Comparison of ENCODE assay signal across 8 cellular contexts in the genomic region with DNA sequence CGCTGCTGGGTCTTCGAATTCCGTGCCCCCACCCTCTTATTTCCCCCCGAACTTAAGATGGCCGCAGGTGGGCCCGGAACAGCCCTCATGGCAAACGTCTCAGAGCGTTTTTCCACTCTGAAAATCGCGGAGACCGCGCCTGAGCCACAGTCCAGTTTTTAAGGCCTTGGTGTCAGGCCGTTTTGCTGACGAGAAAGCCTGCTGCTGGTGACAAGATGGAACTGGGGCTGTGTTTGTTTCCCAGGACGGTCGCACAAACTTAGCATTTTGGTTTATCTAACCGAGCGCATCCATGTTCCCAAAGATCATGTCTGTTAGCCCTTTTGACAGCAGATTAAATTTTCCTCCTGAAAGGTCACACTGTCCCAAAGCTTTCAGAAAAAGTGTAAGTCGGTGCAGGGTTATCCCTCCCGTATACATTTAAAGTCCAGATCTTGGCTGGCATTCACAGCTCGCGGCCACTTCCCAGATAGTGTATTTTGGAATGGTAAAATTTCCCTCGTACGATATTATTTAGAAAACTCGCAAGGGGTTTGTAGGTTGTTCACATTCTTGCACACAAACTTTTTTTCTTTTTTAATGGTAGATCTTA. TPM values are rescaled to one million over a fixed set of nuclear protein-coding genes. Genes with fewer than 3 reads are reported as not detected.
DNase-seq lines count a peak whose midpoint lies in the region; ATAC-seq and TF ChIP-seq lines count a peak whose summit lies in the region.

No MANE protein-coding gene starts in this region.

- peak overlapping the region; percentile 92 for H2BK5ac ChIP-seq in trophoblast cell (ENCODE audit: low read depth, low read length, poor library complexity)

- peak overlapping the region; percentile 95 for H3K18ac ChIP-seq in trophoblast cell (ENCODE audit: low read length)

- peak overlapping the region; percentile 98 for H4K8ac ChIP-seq in trophoblast cell (ENCODE audit: low read depth, low read length)

- H3K4me1 Mint-ChIP-seq in T-helper 2 cell treated with Interferon-gamma antibody and Interleukin-4, amounts not matched to agents 5 μg/mL and 100 μg/mL, for 36 hours (ENCODE audit: low read depth), result peaks cover 34% of the 10 kb centered on the region
- H3K4me1 Mint-ChIP-seq in WTC11 (peaks cover 25% of the 10 kb centered on the region), glutamatergic neuron (ENCODE audit: low read depth, unreplicated experiment) (peaks cover 20% of the 10 kb centered on the region)

- H3K27me3 Mint-ChIP-seq in T-helper 2 cell treated with Interferon-gamma antibody and Interleukin-4, amounts not matched to agents 5 μg/mL and 100 μg/mL, for 36 hours (ENCODE audit: low read depth), result no peaks in the 10 kb centered on the region
- H3K27me3 Mint-ChIP-seq in WTC11 (ENCODE audit: low read depth) (no peaks in the 10 kb centered on the region), glutamatergic neuron (ENCODE audit: unreplicated experiment) (peaks cover 3% of the 10 kb centered on the region)

- peak overlapping the region; percentile 96 for H3K4me3 Mint-ChIP-seq in T-helper 2 cell treated with Interferon-gamma antibody and Interleukin-4, amounts not matched to agents 5 μg/mL and 100 μg/mL, for 36 hours
- H3K4me3 Mint-ChIP-seq in WTC11, result peak overlapping the region; percentile 95
- peak overlapping the region; percentile 95 for H3K4me3 Mint-ChIP-seq in glutamatergic neuron (ENCODE audit: unreplicated experiment)

- peak overlapping the region; percentile 72 for H4K12ac ChIP-seq in trophoblast cell (ENCODE audit: low read depth, low read length)

- peaks cover 7% of the 10 kb centered on the region for H3K79me2 ChIP-seq in trophoblast cell (ENCODE audit: control insufficient read depth, insufficient read depth, low read length, poor library complexity)

- DNase-seq in T-helper 2 cell treated with Interferon-gamma antibody and Interleukin-4, amounts not matched to agents 5 μg/mL and 100 μg/mL, for 36 hours (ENCODE audit: low spot score), result no peak
- no peak for DNase-seq in T-helper 2 cell
- peak in 1 of 2 experiments; percentile 8 for DNase-seq in HAP-1 (ENCODE audit: low spot score in 2 of 2)
- peak; percentile 21 for DNase-seq in LNCaP clone FGC (ENCODE audit: low read depth)
- no peak for DNase-seq in WTC11 (ENCODE audit: low spot score)
- DNase-seq in glutamatergic neuron, result no peak
- DNase-seq in trophoblast cell, result peak; percentile 64 to 72
- DNase-seq in ureter (ENCODE audit: low spot score), result no peak

- TF ChIP-seq CTCF in LNCaP clone FGC (IDR thresholded peaks at IDR 0.05; ENCODE audit: control insufficient read depth, extremely low read depth, insufficient read depth), result no peak
- no peak for TF ChIP-seq CTCF in WTC11 (IDR thresholded peaks at IDR 0.05)
- TF ChIP-seq CTCF in glutamatergic neuron (IDR thresholded peaks at IDR 0.05; ENCODE audit: partially characterized antibody, unreplicated experiment), result no peak

- in situ Hi-C loops in HAP-1 (cut with MboI; ENCODE audit: low sequenced_read_pairs), result no loop called here

- H3K4me3 ChIP-seq in HAP-1 (peak overlapping the region; percentile 98), LNCaP clone FGC (ENCODE audit: low read depth, low read length) (peak overlapping the region; percentile 90), trophoblast cell (ENCODE audit: low read depth, low read length) (peak overlapping the region; percentile 95)

- no CpG with 5 or more reads among the region's 25 CpGs for WGBS in trophoblast cell (ENCODE audit: extremely low coverage, insufficient coverage, insufficient read length)

- H2AK5ac ChIP-seq in trophoblast cell (ENCODE audit: low read length), result no peak overlapping the region

- no peaks in the 10 kb centered on the region for H3K27me3 ChIP-seq in HAP-1 (ENCODE audit: low read depth)
- no peaks in the 10 kb centered on the region for H3K27me3 ChIP-seq in trophoblast cell (ENCODE audit: insufficient read depth, low read length)

- ATAC-seq in WTC11, result no peak

- H2BK12ac ChIP-seq in trophoblast cell (ENCODE audit: low read length), result no peak overlapping the region

- peak overlapping the region; percentile 73 for H2BK120ac ChIP-seq in trophoblast cell (ENCODE audit: insufficient read depth, low read length, poor library complexity)

- H3K4me2 ChIP-seq in trophoblast cell (ENCODE audit: low read length), result peak overlapping the region; percentile 67

- H4K91ac ChIP-seq in trophoblast cell (ENCODE audit: low read depth, low read length), result peak overlapping the region; percentile 91

- H3K9me3 ChIP-seq in HAP-1 (no peaks in the 10 kb centered on the region; the same call in 1 of the 2 replicates), trophoblast cell (ENCODE audit: insufficient read depth, low read depth, low read length) (no peaks in the 10 kb centered on the region)

- H3K4me1 ChIP-seq in HAP-1, result peaks cover 12% of the 10 kb centered on the region
- H3K4me1 ChIP-seq in trophoblast cell (ENCODE audit: control insufficient read depth in 1 of 2, insufficient read depth in 2 of 2, low read length in 2 of 2), result peaks cover 2 to 3% of the 10 kb centered on the region in 2 experiments

- peak overlapping the region; percentile 75 for H3K14ac ChIP-seq in trophoblast cell (ENCODE audit: low read length)

- H3K79me1 ChIP-seq in trophoblast cell (ENCODE audit: low read length), result peaks cover 11% of the 10 kb centered on the region

- H3K9ac ChIP-seq in trophoblast cell (ENCODE audit: low read length), result peak overlapping the region; percentile 98

- CTCF ChIA-PET in WTC11 (lab: Charles Lee), result no interaction called here

- H3K23ac ChIP-seq in trophoblast cell (ENCODE audit: low read length), result no peak overlapping the region

- H3K36me3 Mint-ChIP-seq in T-helper 2 cell treated with Interferon-gamma antibody and Interleukin-4, amounts not matched to agents 5 μg/mL and 100 μg/mL, for 36 hours (ENCODE audit: low read depth), result peaks cover 16% of the 10 kb centered on the region
- H3K36me3 Mint-ChIP-seq in WTC11 (0 out of 2 replicates have a peak, but pooled peaks cover 3% of the 10 kb centered on the region), glutamatergic neuron (ENCODE audit: unreplicated experiment) (no peaks in the 10 kb centered on the region)

- peak overlapping the region; percentile 44 for H3K4ac ChIP-seq in trophoblast cell (ENCODE audit: low read depth, low read length)

- H3K9me3 Mint-ChIP-seq in T-helper 2 cell treated with Interferon-gamma antibody and Interleukin-4, amounts not matched to agents 5 μg/mL and 100 μg/mL, for 36 hours, result no peaks in the 10 kb centered on the region
- H3K9me3 Mint-ChIP-seq in WTC11, result no peaks in the 10 kb centered on the region
- H3K9me3 Mint-ChIP-seq in glutamatergic neuron (ENCODE audit: unreplicated experiment), result peaks cover 5% of the 10 kb centered on the region

- POLR2A ChIA-PET in WTC11 (lab: Charles Lee), result interaction anchor here (0.6 kb wide), 2 partner anchors 77 to 260 kb away, joined by 3 read pairs; no protein-coding TSS in a partner anchor

- H2AFZ ChIP-seq in trophoblast cell (ENCODE audit: insufficient read depth, low read length, poor library complexity), result peak overlapping the region; percentile 83

- peak overlapping the region; percentile 99 for H3K27ac Mint-ChIP-seq in T-helper 2 cell treated with Interferon-gamma antibody and Interleukin-4, amounts not matched to agents 5 μg/mL and 100 μg/mL, for 36 hours
- H3K27ac Mint-ChIP-seq in WTC11 (peak overlapping the region; percentile 100), glutamatergic neuron (ENCODE audit: unreplicated experiment) (peak overlapping the region; percentile 99)

- H3K27ac ChIP-seq in trophoblast cell (ENCODE audit: low read depth, low read length), result peak overlapping the region; percentile 100

- H3K36me3 ChIP-seq in HAP-1 (replicated peaks) (peaks cover 3% of the 10 kb centered on the region), trophoblast cell (ENCODE audit: control insufficient read depth in 1 of 2, insufficient read depth in 2 of 2, low read length in 2 of 2) (no peaks in the 10 kb centered on the region)

TF ChIP-seq in WTC11, 78 proteins besides CTCF, POLR2A, EP300 and RAD21:
- peak; percentile 2; the same call in 1 of the 2 replicates for TF ChIP-seq HMGA2 (CRISPR knock-in tag; IDR thresholded peaks at IDR 0.05)
- TF ChIP-seq, protein P1, sequence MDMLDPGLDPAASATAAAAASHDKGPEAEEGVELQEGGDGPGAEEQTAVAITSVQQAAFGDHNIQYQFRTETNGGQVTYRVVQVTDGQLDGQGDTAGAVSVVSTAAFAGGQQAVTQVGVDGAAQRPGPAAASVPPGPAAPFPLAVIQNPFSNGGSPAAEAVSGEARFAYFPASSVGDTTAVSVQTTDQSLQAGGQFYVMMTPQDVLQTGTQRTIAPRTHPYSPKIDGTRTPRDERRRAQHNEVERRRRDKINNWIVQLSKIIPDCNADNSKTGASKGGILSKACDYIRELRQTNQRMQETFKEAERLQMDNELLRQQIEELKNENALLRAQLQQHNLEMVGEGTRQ (CRISPR knock-in tag; IDR thresholded peaks at IDR 0.05), result peak; percentile 19
- TF ChIP-seq, protein P2, sequence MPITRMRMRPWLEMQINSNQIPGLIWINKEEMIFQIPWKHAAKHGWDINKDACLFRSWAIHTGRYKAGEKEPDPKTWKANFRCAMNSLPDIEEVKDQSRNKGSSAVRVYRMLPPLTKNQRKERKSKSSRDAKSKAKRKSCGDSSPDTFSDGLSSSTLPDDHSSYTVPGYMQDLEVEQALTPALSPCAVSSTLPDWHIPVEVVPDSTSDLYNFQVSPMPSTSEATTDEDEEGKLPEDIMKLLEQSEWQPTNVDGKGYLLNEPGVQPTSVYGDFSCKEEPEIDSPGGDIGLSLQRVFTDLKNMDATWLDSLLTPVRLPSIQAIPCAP (CRISPR knock-in tag; IDR thresholded peaks at IDR 0.05), result no peak
TF ChIP-seq in WTC11: peak in this region for 2.

RNA-seq across cellular contexts. Expression of gene SREK1, which starts 0.8 kb away (rescaled TPM):
- total RNA-seq in WTC11 (2021) (34.2 to 38.4 TPM (median 34.6 TPM) in 3 replicates), glutamatergic neuron (ENCODE audit: unreplicated experiment) (78.4 TPM), ureter (98.0 TPM)
- 48.9 and 51.4 TPM in 2 replicates for polyA plus RNA-seq in trophoblast cell (2013)

Comparison
In these comparisons a context has a peak if more than half of its experiments do, and no peak if none do; other contexts are left out.
1. DNase-seq: peak in LNCaP clone FGC (single experiment) and trophoblast cell (2 of 2); none in T-helper 2 cell treated with Interferon-gamma antibody and Interleukin-4, amounts not matched to agents 5 μg/mL and 100 μg/mL, for 36 hours (single experiment), T-helper 2 cell (0 of 5), WTC11 (single experiment), glutamatergic neuron (single experiment) and ureter (single experiment).
2. Peak in every context shown above with its lines, with median percentiles within 50 percentile points of each other: H3K27ac Mint-ChIP-seq, H3K4me3 Mint-ChIP-seq and H3K4me3 ChIP-seq.